30 cellular contexts compared by ENCODE assay signal in genomic region chr3:139103484-139103883, GRCh38. TPM values are rescaled to one million over a fixed set of nuclear protein-coding genes. Genes with fewer than 3 reads are reported as not detected.
DNase-seq lines count a peak whose midpoint lies in the region; ATAC-seq and TF ChIP-seq lines count a peak whose summit lies in the region.
"Had no signal": no experiment of that assay in that cellular context is flagged by ENCODE, and none has a peak within 500 bp of the region (broad histone marks: within the 10 kb centered on the region; RNA-seq: fewer than 3 reads in every experiment).

No MANE protein-coding gene starts in this region.

- intact Hi-C loops in activated CD4-positive, alpha-beta memory T cell treated with anti-CD3 and anti-CD28 coated beads for 36 hours (cut with micrococcal nuclease) = no loop called here
- intact Hi-C loops in IMR-90 (cut with micrococcal nuclease) (no loop called here), esophagus muscularis mucosa (cut with DNase I) (no loop called here)

- no TSS peak for BruUV-seq in IMR-90 (replicated peaks; lab: Mats Ljungman, UMichigan)

- no peak overlapping the region for H4K8ac ChIP-seq in IMR-90 (ENCODE audit: low read depth in 2 of 2, low read length in 2 of 2)

- TF ChIP-seq EP300 in esophagus muscularis mucosa (IDR thresholded peaks at IDR 0.05) = no peak

- no peak overlapping the region for H3K4me2 ChIP-seq in IMR-90 (ENCODE audit: low read depth, low read length)
- H3K4me2 ChIP-seq: BLaER1 had no signal

- no peaks in the 10 kb centered on the region for H3K36me3 ChIP-seq in IMR-90 (ENCODE audit: control insufficient read depth, insufficient read depth, low read length)
- no peaks in the 10 kb centered on the region for H3K36me3 ChIP-seq in esophagus muscularis mucosa
- H3K36me3 ChIP-seq: BE2C, BLaER1 had no signal

- CTCF ChIA-PET in activated CD4-positive, alpha-beta memory T cell treated with anti-CD3 and anti-CD28 coated beads, Interleukin-2, amount 10 ng/mL, durations not matched to agents 7 days and 5 days (lab: Charles Lee) = interaction anchor here (2.0 kb wide), 1 partner anchor 9 kb away, joined by 12 read pairs; no protein-coding TSS in a partner anchor
- CTCF ChIA-PET in activated CD4-positive, alpha-beta memory T cell treated with anti-CD3 and anti-CD28 coated beads for 36 hours (lab: Charles Lee) = interaction anchor here (3.9 kb wide), 1 partner anchor 9 kb away, joined by 25 read pairs; no protein-coding TSS in a partner anchor
- CTCF ChIA-PET in IMR-90 (lab: Yijun Ruan, JAX) = interaction anchor here (1.2 kb wide), 1 partner anchor 9 kb away, joined by 5 read pairs; no protein-coding TSS in a partner anchor

- no peak overlapping the region for H3K27ac Mint-ChIP-seq in T-helper 2 cell treated with Interferon-gamma antibody and Interleukin-4, amounts not matched to agents 5 μg/mL and 100 μg/mL, for 36 hours
- no peak overlapping the region for H3K27ac Mint-ChIP-seq in activated CD4-positive, alpha-beta memory T cell treated with anti-CD3 and anti-CD28 coated beads, Interleukin-2, amount 10 ng/mL, durations not matched to agents 7 days and 5 days
- H3K27ac Mint-ChIP-seq in activated CD4-positive, alpha-beta memory T cell treated with anti-CD3 and anti-CD28 coated beads for 36 hours = no peak overlapping the region
- H3K27ac Mint-ChIP-seq: CD14-positive monocyte; CD4-positive, alpha-beta memory T cell; CD4-positive, CD25-positive, alpha-beta regulatory T cell; CD8-positive, alpha-beta memory T cell had no signal

- POLR2A ChIA-PET in activated CD4-positive, alpha-beta memory T cell treated with anti-CD3 and anti-CD28 coated beads, Interleukin-2, amount 10 ng/mL, durations not matched to agents 7 days and 5 days (lab: Charles Lee) = no interaction called here
- POLR2A ChIA-PET in activated CD4-positive, alpha-beta memory T cell treated with anti-CD3 and anti-CD28 coated beads for 36 hours (lab: Charles Lee) = no interaction called here
- POLR2A ChIA-PET in IMR-90 (lab: Charles Lee; ENCODE audit: unreplicated experiment) = no interaction called here

- TF ChIP-seq RAD21 in IMR-90 (IDR thresholded peaks at IDR 0.05; ENCODE audit: low read length) = no peak

- no peak overlapping the region for H2BK5ac ChIP-seq in IMR-90 (ENCODE audit: low read depth, low read length, poor library complexity, severe bottlenecking)

- H3K9me3 ChIP-seq in IMR-90 (ENCODE audit: control insufficient read depth, insufficient read depth, low read length) (no peaks in the 10 kb centered on the region), esophagus muscularis mucosa (peaks cover 0 to 6% (median 3%) of the 10 kb centered on the region in 4 donors)
- H3K9me3 ChIP-seq: BE2C, BLaER1 had no signal

- no peak overlapping the region for H2AFZ ChIP-seq in IMR-90 (replicated peaks; ENCODE audit: low read length, poor library complexity)

- H3K4ac ChIP-seq in IMR-90 (ENCODE audit: low read depth, low read length) = no peak overlapping the region

- in situ Hi-C loops in IMR-90 (cut with MboI; ENCODE audit: low sequenced_read_pairs) = no loop called here

- H3K14ac ChIP-seq in IMR-90 (replicated peaks; ENCODE audit: low read depth, low read length) = no peak overlapping the region

- H3K27me3 ChIP-seq in IMR-90 (ENCODE audit: control insufficient read depth, insufficient read depth, low read length) = peaks cover 31% of the 10 kb centered on the region
- H3K27me3 ChIP-seq in esophagus muscularis mucosa = peaks cover 0 to 5% (median 0%) of the 10 kb centered on the region in 4 donors
- H3K27me3 ChIP-seq: BE2C, BLaER1 had no signal

- H3K9me3 Mint-ChIP-seq in T-helper 2 cell treated with Interferon-gamma antibody and Interleukin-4, amounts not matched to agents 5 μg/mL and 100 μg/mL, for 36 hours = no peaks in the 10 kb centered on the region
- H3K9me3 Mint-ChIP-seq in activated CD4-positive, alpha-beta memory T cell treated with anti-CD3 and anti-CD28 coated beads, Interleukin-2, amount 10 ng/mL, durations not matched to agents 7 days and 5 days = no peaks in the 10 kb centered on the region
- H3K9me3 Mint-ChIP-seq in activated CD4-positive, alpha-beta memory T cell treated with anti-CD3 and anti-CD28 coated beads for 36 hours = peaks cover 2% of the 10 kb centered on the region

- H2AK5ac ChIP-seq in IMR-90 (ENCODE audit: low read depth, low read length) = no peak overlapping the region

- no peak overlapping the region for H3K23ac ChIP-seq in IMR-90 (ENCODE audit: low read depth, low read length)

- H4K91ac ChIP-seq in IMR-90 (ENCODE audit: insufficient read depth, low read depth, low read length) = no peak overlapping the region

- no peaks in the 10 kb centered on the region for H3K4me1 Mint-ChIP-seq in T-helper 2 cell treated with Interferon-gamma antibody and Interleukin-4, amounts not matched to agents 5 μg/mL and 100 μg/mL, for 36 hours (ENCODE audit: low read depth)
- H3K4me1 Mint-ChIP-seq in activated CD4-positive, alpha-beta memory T cell treated with anti-CD3 and anti-CD28 coated beads, Interleukin-2, amount 10 ng/mL, durations not matched to agents 7 days and 5 days = no peaks in the 10 kb centered on the region
- no peaks in the 10 kb centered on the region for H3K4me1 Mint-ChIP-seq in activated CD4-positive, alpha-beta memory T cell treated with anti-CD3 and anti-CD28 coated beads for 36 hours (ENCODE audit: low read depth)
- H3K4me1 Mint-ChIP-seq: CD14-positive monocyte; CD4-positive, alpha-beta memory T cell; CD4-positive, CD25-positive, alpha-beta regulatory T cell; CD8-positive, alpha-beta memory T cell had no signal

- H3K56ac ChIP-seq in IMR-90 (ENCODE audit: extremely low read depth, insufficient read depth, low read length) = no peak overlapping the region

- peak; percentile 1 for DNase-seq in T-helper 2 cell treated with Interferon-gamma antibody and Interleukin-4, amounts not matched to agents 5 μg/mL and 100 μg/mL, for 36 hours (ENCODE audit: low spot score)
- DNase-seq in T-helper 2 cell (no peak), IMR-90 (no peak), esophagus muscularis mucosa (ENCODE audit: extremely low spot score) (peak; percentile 45), NCI-H510A (lab: John Stamatoyannopoulos, UW) (no peak), 8988T (no peak)
- DNase-seq in activated CD4-positive, alpha-beta memory T cell treated with anti-CD3 and anti-CD28 coated beads, Interleukin-2, amount 10 ng/mL, durations not matched to agents 7 days and 5 days = peak; percentile 3
- no peak for DNase-seq in activated CD4-positive, alpha-beta memory T cell treated with anti-CD3 and anti-CD28 coated beads for 36 hours
- DNase-seq: ACHN; BE2C; C1 segment of cervical spinal cord; CD4-positive, alpha-beta memory T cell; CD4-positive, CD25-positive, alpha-beta regulatory T cell; CD8-positive, alpha-beta memory T cell; COR-L47; DMS 273 treated with DMSO at 0.1 percent for 48 hours; DMS153; DMS53; DMS79; DND-41; EL; GDM1 had no signal

- TF ChIP-seq POLR2A in IMR-90 (IDR thresholded peaks at IDR 0.05; ENCODE audit: low read depth, low read length) (no peak), esophagus muscularis mucosa (IDR thresholded peaks at IDR 0.05; ENCODE audit: low read depth) (no peak)

- no peaks in the 10 kb centered on the region for H3K36me3 Mint-ChIP-seq in T-helper 2 cell treated with Interferon-gamma antibody and Interleukin-4, amounts not matched to agents 5 μg/mL and 100 μg/mL, for 36 hours (ENCODE audit: low read depth)
- H3K36me3 Mint-ChIP-seq in activated CD4-positive, alpha-beta memory T cell treated with anti-CD3 and anti-CD28 coated beads, Interleukin-2, amount 10 ng/mL, durations not matched to agents 7 days and 5 days (ENCODE audit: low read depth) = no peaks in the 10 kb centered on the region
- H3K36me3 Mint-ChIP-seq in activated CD4-positive, alpha-beta memory T cell treated with anti-CD3 and anti-CD28 coated beads for 36 hours = no peaks in the 10 kb centered on the region
- H3K36me3 Mint-ChIP-seq: CD14-positive monocyte; CD4-positive, alpha-beta memory T cell; CD4-positive, CD25-positive, alpha-beta regulatory T cell; CD8-positive, alpha-beta memory T cell had no signal

- WGBS in IMR-90 (ENCODE audit: extremely low coverage in 2 of 2, insufficient read length in 1 of 2), 2 experiments = no CpG with 5 or more reads among the region's 4 CpGs
- WGBS in esophagus muscularis mucosa = 94% methylated on average over 4 of the region's 4 CpGs

- dilution Hi-C loops in IMR-90 (cut with HindIII; ENCODE audit: low sequenced_read_pairs, unreplicated experiment) = no loop called here

- H3K4me1 ChIP-seq in IMR-90 (ENCODE audit: control insufficient read depth, insufficient read depth, low read length) (no peaks in the 10 kb centered on the region), esophagus muscularis mucosa (no peaks in the 10 kb centered on the region)
- H3K4me1 ChIP-seq: BE2C had no signal

- H3K79me1 ChIP-seq in IMR-90 (ENCODE audit: low read depth in 1 of 2, low read length in 2 of 2) = no peaks in the 10 kb centered on the region

- H4K20me1 ChIP-seq in IMR-90 (ENCODE audit: insufficient read depth, low read length) = no peaks in the 10 kb centered on the region
- H4K20me1 ChIP-seq: BLaER1 had no signal

- no peak overlapping the region for H3K27ac ChIP-seq in IMR-90 (ENCODE audit: insufficient read depth, low read length)
- no peak overlapping the region for H3K27ac ChIP-seq in esophagus muscularis mucosa (replicated peaks in 1 of 4)
- H3K27ac ChIP-seq: 22Rv1, BLaER1 had no signal

- H3K9ac ChIP-seq in IMR-90 (ENCODE audit: low read depth, low read length) = no peak overlapping the region
- H3K9ac ChIP-seq: BLaER1 had no signal

- H3K27me3 Mint-ChIP-seq in T-helper 2 cell treated with Interferon-gamma antibody and Interleukin-4, amounts not matched to agents 5 μg/mL and 100 μg/mL, for 36 hours (ENCODE audit: low read depth) = peaks cover 8% of the 10 kb centered on the region
- peaks cover 8% of the 10 kb centered on the region for H3K27me3 Mint-ChIP-seq in activated CD4-positive, alpha-beta memory T cell treated with anti-CD3 and anti-CD28 coated beads, Interleukin-2, amount 10 ng/mL, durations not matched to agents 7 days and 5 days
- no peaks in the 10 kb centered on the region for H3K27me3 Mint-ChIP-seq in activated CD4-positive, alpha-beta memory T cell treated with anti-CD3 and anti-CD28 coated beads for 36 hours

- no peak for ATAC-seq in IMR-90 (ENCODE audit: low read depth)
- ATAC-seq: GM12878 had no signal

- no peak overlapping the region for H2AK9ac ChIP-seq in IMR-90 (replicated peaks; ENCODE audit: low read depth, low read length, poor library complexity)

- no peaks in the 10 kb centered on the region for H3K9me1 ChIP-seq in IMR-90 (ENCODE audit: insufficient read depth, low read length)

- H2BK15ac ChIP-seq in IMR-90 (ENCODE audit: low read depth, low read length) = no peak overlapping the region

- H3K4me3 Mint-ChIP-seq in T-helper 2 cell treated with Interferon-gamma antibody and Interleukin-4, amounts not matched to agents 5 μg/mL and 100 μg/mL, for 36 hours = no peak overlapping the region
- no peak overlapping the region for H3K4me3 Mint-ChIP-seq in activated CD4-positive, alpha-beta memory T cell treated with anti-CD3 and anti-CD28 coated beads, Interleukin-2, amount 10 ng/mL, durations not matched to agents 7 days and 5 days
- H3K4me3 Mint-ChIP-seq in activated CD4-positive, alpha-beta memory T cell treated with anti-CD3 and anti-CD28 coated beads for 36 hours = no peak overlapping the region
- H3K4me3 Mint-ChIP-seq: CD14-positive monocyte; CD4-positive, alpha-beta memory T cell; CD4-positive, CD25-positive, alpha-beta regulatory T cell; CD8-positive, alpha-beta memory T cell had no signal

- H3K4me3 ChIP-seq in IMR-90 (ENCODE audit: insufficient read depth, low read depth, low read length) = no peak overlapping the region
- H3K4me3 ChIP-seq in esophagus muscularis mucosa = no peak overlapping the region
- H3K4me3 ChIP-seq: BLaER1, GM12878 had no signal

- H3K18ac ChIP-seq in IMR-90 (ENCODE audit: low read depth, low read length) = no peak overlapping the region

- no peak overlapping the region for H2BK120ac ChIP-seq in IMR-90 (ENCODE audit: low read depth, low read length)

- no peak overlapping the region for H2BK20ac ChIP-seq in IMR-90 (ENCODE audit: low read depth, low read length)

- TF ChIP-seq CTCF in IMR-90 (conservative IDR thresholded peaks at IDR 0.05; ENCODE audit: low read depth, low read length) (no peak), esophagus muscularis mucosa (IDR thresholded peaks at IDR 0.05) (no peak)

- no peak overlapping the region for H4K5ac ChIP-seq in IMR-90 (ENCODE audit: low read depth, low read length)

RNA-seq across cellular contexts. Expression of gene PRR23C, which starts 58.8 kb away (rescaled TPM):
- not detected for total RNA-seq in activated CD4-positive, alpha-beta memory T cell treated with anti-CD3 and anti-CD28 coated beads, Interleukin-2, amount 10 ng/mL, durations not matched to agents 7 days and 5 days
- total RNA-seq in activated CD4-positive, alpha-beta memory T cell treated with anti-CD3 and anti-CD28 coated beads for 36 hours = not detected
- not detected in 2 replicates for total RNA-seq in IMR-90 (2012; rRNA removed)
- polyA plus RNA-seq in IMR-90 (2012; rRNA removed) = not detected in 2 replicates
- polyA plus RNA-seq in IMR-90 (2012; cell fraction: cytosol; rRNA removed) = not detected in 2 replicates
- not detected in 2 replicates for polyA plus RNA-seq in IMR-90 (2012; cell fraction: nucleus; rRNA removed; ENCODE audit: low replicate concordance)
- not detected for total RNA-seq in esophagus muscularis mucosa
- total RNA-seq: A673; CD4-positive, alpha-beta memory T cell; CD4-positive, CD25-positive, alpha-beta regulatory T cell; CD8-positive, alpha-beta memory T cell; Daoy; G401; GM12878 had no signal
- polyA plus RNA-seq: AG04450; CD14-positive monocyte; CD4-positive, alpha-beta memory T cell; CD4-positive, CD25-positive, alpha-beta regulatory T cell; CD8-positive, alpha-beta memory T cell; GM12878 had no signal

Comparison
In these comparisons a context has a peak if more than half of its experiments do, and no peak if none do; other contexts are left out.
1. DNase-seq: peak in T-helper 2 cell treated with Interferon-gamma antibody and Interleukin-4, amounts not matched to agents 5 μg/mL and 100 μg/mL, for 36 hours (single experiment), activated CD4-positive, alpha-beta memory T cell treated with anti-CD3 and anti-CD28 coated beads, Interleukin-2, amount 10 ng/mL, durations not matched to agents 7 days and 5 days (single experiment) and esophagus muscularis mucosa (single experiment); none in T-helper 2 cell (0 of 5), activated CD4-positive, alpha-beta memory T cell treated with anti-CD3 and anti-CD28 coated beads for 36 hours (single experiment), IMR-90 (single experiment), NCI-H510A (single experiment) and 8988T (single experiment).